22 cellular contexts compared by ENCODE assay signal in the genomic region with DNA sequence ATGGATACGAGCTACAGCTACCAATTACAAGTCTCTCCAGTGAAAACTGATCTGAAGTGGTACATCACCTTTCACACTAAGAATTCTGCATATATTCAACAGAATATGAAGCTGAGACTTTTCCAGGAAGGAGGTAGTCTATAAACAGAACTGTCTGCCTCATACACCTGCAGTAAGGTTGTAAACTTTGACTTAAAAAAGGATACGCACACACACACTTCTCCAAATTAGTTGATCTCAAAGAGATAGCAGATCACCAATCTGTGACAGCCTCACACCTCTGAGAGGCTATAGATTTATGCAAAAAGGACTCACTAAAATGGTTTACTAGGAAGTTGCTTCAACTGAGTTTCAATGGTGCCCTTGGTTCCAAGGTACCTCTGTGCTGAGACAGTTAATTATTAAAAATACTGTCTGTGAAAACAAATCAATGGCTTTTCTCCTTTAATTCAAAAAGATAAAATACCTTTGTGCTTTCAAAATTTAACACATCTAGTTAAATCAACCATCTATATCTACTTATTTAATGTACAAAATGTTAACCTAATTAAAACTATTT.
"Had no signal": no experiment of that assay in that cellular context is flagged by ENCODE, and none has a peak within 500 bp of the region (broad histone marks: within the 10 kb centered on the region; RNA-seq: fewer than 3 reads in every experiment).

No MANE protein-coding gene starts in this region.

- H3K9me3 Mint-ChIP-seq: activated B cell treated with CpG ODN at 0.5 μM for 24 hours; activated naive CD8-positive, alpha-beta T cell treated with anti-CD3 and anti-CD28 coated beads, Interleukin-2, amount 50 U/mL, for 24 hours; activated T-cell treated with anti-CD3 and anti-CD28 coated beads, Interleukin-2, amount 50 U/mL, for 72 hours; T-helper 2 cell treated with Interferon-gamma antibody and Interleukin-4, amounts not matched to agents 5 μg/mL and 100 μg/mL, for 36 hours; type B pancreatic cell had no signal

- H3K27me3 Mint-ChIP-seq: activated B cell treated with CpG ODN at 0.5 μM for 24 hours; activated naive CD8-positive, alpha-beta T cell treated with anti-CD3 and anti-CD28 coated beads, Interleukin-2, amount 50 U/mL, for 24 hours; type B pancreatic cell had no signal

- H3K27me3 ChIP-seq: brain microvascular endothelial cell, colonic mucosa, testis had no signal

- H3K4me3 Mint-ChIP-seq: activated B cell treated with CpG ODN at 0.5 μM for 24 hours; activated naive CD8-positive, alpha-beta T cell treated with anti-CD3 and anti-CD28 coated beads, Interleukin-2, amount 50 U/mL, for 24 hours; activated T-cell treated with anti-CD3 and anti-CD28 coated beads, Interleukin-2, amount 50 U/mL, for 72 hours; T-helper 2 cell treated with Interferon-gamma antibody and Interleukin-4, amounts not matched to agents 5 μg/mL and 100 μg/mL, for 36 hours; type B pancreatic cell had no signal

- H3K9me3 ChIP-seq: colonic mucosa, psoas muscle, testis had no signal

- H3K4me3 ChIP-seq: colonic mucosa, psoas muscle, skin epidermis, testis had no signal

- DNase-seq: activated B cell treated with CpG ODN at 0.5 μM for 24 hours; activated CD4-positive, alpha-beta T cell treated with anti-CD3 and anti-CD28 coated beads for 4 hours; activated effector memory CD4-positive, alpha-beta T cell treated with anti-CD3 and anti-CD28 coated beads, Interleukin-2, amount 50 U/mL, for 16 hours; activated naive CD8-positive, alpha-beta T cell treated with anti-CD3 and anti-CD28 coated beads, Interleukin-2, amount 50 U/mL, for 24 hours; activated T-cell treated with anti-CD3 and anti-CD28 coated beads, Interleukin-2, amount 50 U/mL, for 72 hours; anterior cingulate cortex; brain microvascular endothelial cell; central memory CD4-positive, alpha-beta T cell; colonic mucosa; foreskin melanocyte; glutamatergic neuron; hypothalamus; islet precursor cell; mammary epithelial cell; psoas muscle; right cardiac atrium; stimulated activated CD4-positive, alpha-beta T cell treated with anti-CD3 and anti-CD28 coated beads, Interleukin-15, amount 100 ng/mL, for 24 hours; stimulated activated CD4-positive, alpha-beta T cell treated with anti-CD3 and anti-CD28 coated beads, Interleukin-2, amount 100 ng/mL, for 48 hours; testis had no signal

- H3K27ac ChIP-seq: brain microvascular endothelial cell, colonic mucosa, psoas muscle, skin epidermis, testis had no signal

- ATAC-seq: activated naive CD8-positive, alpha-beta T cell treated with anti-CD3 and anti-CD28 coated beads, Interleukin-2, amount 50 U/mL, for 24 hours; activated T-cell treated with anti-CD3 and anti-CD28 coated beads, Interleukin-2, amount 50 U/mL, for 72 hours; psoas muscle; right cardiac atrium had no signal

- H3K27ac Mint-ChIP-seq: activated naive CD8-positive, alpha-beta T cell treated with anti-CD3 and anti-CD28 coated beads, Interleukin-2, amount 50 U/mL, for 24 hours; activated T-cell treated with anti-CD3 and anti-CD28 coated beads, Interleukin-2, amount 50 U/mL, for 72 hours; T-helper 2 cell treated with Interferon-gamma antibody and Interleukin-4, amounts not matched to agents 5 μg/mL and 100 μg/mL, for 36 hours; type B pancreatic cell had no signal

- H3K4me1 ChIP-seq: colonic mucosa, testis had no signal
